ENCODE assay signal across 1 cellular context in the genomic region with DNA sequence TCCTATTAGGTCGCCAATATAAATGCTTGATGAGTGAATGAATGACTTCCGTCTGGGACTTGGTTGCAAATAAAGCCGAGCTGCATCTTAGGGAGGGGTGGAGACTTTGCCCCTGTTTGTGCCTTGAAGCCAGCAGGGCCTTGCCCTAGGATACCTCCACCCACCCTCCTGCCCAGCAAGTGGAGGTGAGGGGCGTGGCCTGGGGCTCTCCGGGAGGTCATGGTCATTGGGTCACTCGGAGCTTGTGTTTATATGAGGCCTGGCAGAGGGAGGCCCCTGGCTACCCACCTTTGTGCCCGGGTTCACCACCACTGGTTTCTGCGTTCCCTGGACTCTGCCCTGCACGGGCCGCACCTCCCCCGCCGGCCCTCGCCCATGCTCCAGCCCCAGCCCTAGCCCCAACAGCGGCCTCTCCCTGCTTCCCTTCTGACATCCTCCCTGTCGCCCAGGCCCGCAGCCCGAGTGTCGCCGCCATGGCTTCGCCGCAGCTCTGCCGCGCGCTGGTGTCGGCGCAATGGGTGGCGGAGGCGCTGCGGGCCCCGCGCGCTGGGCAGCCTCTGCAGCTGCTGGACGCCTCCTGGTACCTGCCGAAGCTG.
TF ChIP-seq lines count a peak whose summit lies in the region.

No MANE protein-coding gene starts in this region.

TF ChIP-seq in HepG2, 621 proteins besides CTCF, POLR2A, EP300 and RAD21 (continued from another document and continues in another):
- TF ChIP-seq, protein P1, sequence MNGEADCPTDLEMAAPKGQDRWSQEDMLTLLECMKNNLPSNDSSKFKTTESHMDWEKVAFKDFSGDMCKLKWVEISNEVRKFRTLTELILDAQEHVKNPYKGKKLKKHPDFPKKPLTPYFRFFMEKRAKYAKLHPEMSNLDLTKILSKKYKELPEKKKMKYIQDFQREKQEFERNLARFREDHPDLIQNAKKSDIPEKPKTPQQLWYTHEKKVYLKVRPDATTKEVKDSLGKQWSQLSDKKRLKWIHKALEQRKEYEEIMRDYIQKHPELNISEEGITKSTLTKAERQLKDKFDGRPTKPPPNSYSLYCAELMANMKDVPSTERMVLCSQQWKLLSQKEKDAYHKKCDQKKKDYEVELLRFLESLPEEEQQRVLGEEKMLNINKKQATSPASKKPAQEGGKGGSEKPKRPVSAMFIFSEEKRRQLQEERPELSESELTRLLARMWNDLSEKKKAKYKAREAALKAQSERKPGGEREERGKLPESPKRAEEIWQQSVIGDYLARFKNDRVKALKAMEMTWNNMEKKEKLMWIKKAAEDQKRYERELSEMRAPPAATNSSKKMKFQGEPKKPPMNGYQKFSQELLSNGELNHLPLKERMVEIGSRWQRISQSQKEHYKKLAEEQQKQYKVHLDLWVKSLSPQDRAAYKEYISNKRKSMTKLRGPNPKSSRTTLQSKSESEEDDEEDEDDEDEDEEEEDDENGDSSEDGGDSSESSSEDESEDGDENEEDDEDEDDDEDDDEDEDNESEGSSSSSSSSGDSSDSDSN (CRISPR knock-in tag; IDR thresholded peaks at IDR 0.05) = peak; percentile 38; the same call in 1 of the 2 replicates
- TF ChIP-seq ZMYM2 (CRISPR knock-in tag; IDR thresholded peaks at IDR 0.05) (peak; percentile 91), KDM4B (CRISPR knock-in tag; IDR thresholded peaks at IDR 0.05) (no peak), ELF3 (CRISPR knock-in tag; IDR thresholded peaks at IDR 0.05) (peak; percentile 46; the same call in 1 of the 2 replicates), ZNF136 (CRISPR knock-in tag; IDR thresholded peaks at IDR 0.05; ENCODE audit: low read depth) (no peak), ZNF557 (CRISPR knock-in tag; IDR thresholded peaks at IDR 0.05) (no peak), ZFP37 (CRISPR knock-in tag; IDR thresholded peaks at IDR 0.05; ENCODE audit: borderline replicate concordance) (no peak; the same call in 1 of the 2 replicates), SAP130 (CRISPR knock-in tag; IDR thresholded peaks at IDR 0.05; ENCODE audit: low read depth) (peak; percentile 66), ZSCAN12 (CRISPR knock-in tag; IDR thresholded peaks at IDR 0.05) (no peak), ZNF709 (CRISPR knock-in tag; IDR thresholded peaks at IDR 0.05) (no peak), JUND (CRISPR knock-in tag; IDR thresholded peaks at IDR 0.05) (no peak), POLR2AphosphoS5 (IDR thresholded peaks at IDR 0.05; ENCODE audit: low read depth, low read length) (peak; percentile 63), FOXM1 (CRISPR knock-in tag; IDR thresholded peaks at IDR 0.05) (no peak), MAFK (conservative IDR thresholded peaks at IDR 0.05 in 1 of 2, IDR thresholded peaks at IDR 0.05 in 1 of 2; ENCODE audit: low read length in 2 of 2) (no peak), ZNF383 (CRISPR knock-in tag; IDR thresholded peaks at IDR 0.05; ENCODE audit: borderline replicate concordance) (no peak), SCMH1 (CRISPR knock-in tag; IDR thresholded peaks at IDR 0.05; ENCODE audit: borderline replicate concordance) (no peak), HES4 (CRISPR knock-in tag; IDR thresholded peaks at IDR 0.05; ENCODE audit: borderline replicate concordance) (no peak), ZNF564 (CRISPR knock-in tag; IDR thresholded peaks at IDR 0.05) (no peak), ZNF883 (CRISPR knock-in tag; IDR thresholded peaks at IDR 0.05; ENCODE audit: not compliant biosample characterization) (no peak), RXRA (CRISPR knock-in tag; IDR thresholded peaks at IDR 0.05) (peak; percentile 91), TBL1XR1 (IDR thresholded peaks at IDR 0.05; ENCODE audit: borderline replicate concordance, low read length, partially characterized antibody) (peak; percentile 37), ZFAT (CRISPR knock-in tag; conservative IDR thresholded peaks at IDR 0.05) (no peak), ZBTB7B (CRISPR knock-in tag; IDR thresholded peaks at IDR 0.05) (peak; percentile 63; the same call in 1 of the 2 replicates), ZNF549 (CRISPR knock-in tag; IDR thresholded peaks at IDR 0.05) (no peak), SUZ12 (IDR thresholded peaks at IDR 0.05; ENCODE audit: low read depth, low read length) (no peak), ZNF841 (CRISPR knock-in tag; IDR thresholded peaks at IDR 0.05; ENCODE audit: borderline replicate concordance) (no peak), SATB2 (CRISPR knock-in tag; IDR thresholded peaks at IDR 0.05) (no peak), CAMTA2 (CRISPR knock-in tag; IDR thresholded peaks at IDR 0.05; ENCODE audit: borderline replicate concordance) (no peak), HNF4A (CRISPR knock-in tag; IDR thresholded peaks at IDR 0.05) (peak; percentile 95), NFIC (IDR thresholded peaks at IDR 0.05; ENCODE audit: low read length) (no peak), SMC3 (IDR thresholded peaks at IDR 0.05; ENCODE audit: low read length) (no peak), PAF1 (CRISPR knock-in tag; IDR thresholded peaks at IDR 0.05) (no peak)
- TF ChIP-seq, protein P2, sequence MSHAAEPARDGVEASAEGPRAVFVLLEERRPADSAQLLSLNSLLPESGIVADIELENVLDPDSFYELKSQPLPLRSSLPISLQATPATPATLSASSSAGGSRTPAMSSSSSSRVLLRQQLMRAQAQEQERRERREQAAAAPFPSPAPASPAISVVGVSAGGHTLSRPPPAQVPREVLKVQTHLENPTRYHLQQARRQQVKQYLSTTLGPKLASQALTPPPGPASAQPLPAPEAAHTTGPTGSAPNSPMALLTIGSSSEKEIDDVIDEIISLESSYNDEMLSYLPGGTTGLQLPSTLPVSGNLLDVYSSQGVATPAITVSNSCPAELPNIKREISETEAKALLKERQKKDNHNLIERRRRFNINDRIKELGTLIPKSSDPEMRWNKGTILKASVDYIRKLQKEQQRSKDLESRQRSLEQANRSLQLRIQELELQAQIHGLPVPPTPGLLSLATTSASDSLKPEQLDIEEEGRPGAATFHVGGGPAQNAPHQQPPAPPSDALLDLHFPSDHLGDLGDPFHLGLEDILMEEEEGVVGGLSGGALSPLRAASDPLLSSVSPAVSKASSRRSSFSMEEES (CRISPR knock-in tag; IDR thresholded peaks at IDR 0.05) = no peak
- TF ChIP-seq, protein P3, sequence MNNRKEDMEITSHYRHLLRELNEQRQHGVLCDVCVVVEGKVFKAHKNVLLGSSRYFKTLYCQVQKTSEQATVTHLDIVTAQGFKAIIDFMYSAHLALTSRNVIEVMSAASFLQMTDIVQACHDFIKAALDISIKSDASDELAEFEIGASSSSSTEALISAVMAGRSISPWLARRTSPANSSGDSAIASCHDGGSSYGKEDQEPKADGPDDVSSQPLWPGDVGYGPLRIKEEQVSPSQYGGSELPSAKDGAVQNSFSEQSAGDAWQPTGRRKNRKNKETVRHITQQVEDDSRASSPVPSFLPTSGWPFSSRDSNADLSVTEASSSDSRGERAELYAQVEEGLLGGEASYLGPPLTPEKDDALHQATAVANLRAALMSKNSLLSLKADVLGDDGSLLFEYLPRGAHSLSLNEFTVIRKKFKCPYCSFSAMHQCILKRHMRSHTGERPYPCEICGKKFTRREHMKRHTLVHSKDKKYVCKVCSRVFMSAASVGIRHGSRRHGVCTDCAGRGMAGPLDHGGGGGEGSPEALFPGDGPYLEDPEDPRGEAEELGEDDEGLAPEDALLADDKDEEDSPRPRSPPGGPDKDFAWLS (CRISPR knock-in tag; IDR thresholded peaks at IDR 0.05; ENCODE audit: borderline replicate concordance) = no peak
- TF ChIP-seq, protein P4, sequence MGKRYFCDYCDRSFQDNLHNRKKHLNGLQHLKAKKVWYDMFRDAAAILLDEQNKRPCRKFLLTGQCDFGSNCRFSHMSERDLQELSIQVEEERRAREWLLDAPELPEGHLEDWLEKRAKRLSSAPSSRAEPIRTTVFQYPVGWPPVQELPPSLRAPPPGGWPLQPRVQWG (CRISPR knock-in tag; IDR thresholded peaks at IDR 0.05; ENCODE audit: borderline replicate concordance, low read depth) = no peak
- TF ChIP-seq, protein P5, sequence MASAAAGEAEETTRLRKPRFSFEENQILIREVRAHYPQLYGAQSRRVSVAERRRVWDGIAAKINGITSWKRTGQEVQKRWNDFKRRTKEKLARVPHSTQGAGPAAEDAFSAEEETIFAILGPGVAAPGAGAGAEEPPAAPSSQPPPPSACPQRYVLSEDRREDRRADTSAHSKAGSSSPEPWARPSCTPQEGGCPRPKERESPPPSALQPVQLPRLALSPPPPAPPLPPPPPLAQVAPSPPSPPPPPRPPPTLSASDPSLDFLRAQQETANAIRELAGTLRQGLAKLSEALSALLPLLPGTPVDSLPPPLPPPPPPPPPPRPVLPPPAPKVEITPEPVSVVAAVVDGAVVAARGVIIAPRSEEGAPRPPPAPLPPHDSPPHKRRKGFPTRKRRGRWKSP (CRISPR knock-in tag; IDR thresholded peaks at IDR 0.05) = 0 out of 2 replicates have a peak, but pooled peaks have one; percentile 27
- TF ChIP-seq, protein P6, sequence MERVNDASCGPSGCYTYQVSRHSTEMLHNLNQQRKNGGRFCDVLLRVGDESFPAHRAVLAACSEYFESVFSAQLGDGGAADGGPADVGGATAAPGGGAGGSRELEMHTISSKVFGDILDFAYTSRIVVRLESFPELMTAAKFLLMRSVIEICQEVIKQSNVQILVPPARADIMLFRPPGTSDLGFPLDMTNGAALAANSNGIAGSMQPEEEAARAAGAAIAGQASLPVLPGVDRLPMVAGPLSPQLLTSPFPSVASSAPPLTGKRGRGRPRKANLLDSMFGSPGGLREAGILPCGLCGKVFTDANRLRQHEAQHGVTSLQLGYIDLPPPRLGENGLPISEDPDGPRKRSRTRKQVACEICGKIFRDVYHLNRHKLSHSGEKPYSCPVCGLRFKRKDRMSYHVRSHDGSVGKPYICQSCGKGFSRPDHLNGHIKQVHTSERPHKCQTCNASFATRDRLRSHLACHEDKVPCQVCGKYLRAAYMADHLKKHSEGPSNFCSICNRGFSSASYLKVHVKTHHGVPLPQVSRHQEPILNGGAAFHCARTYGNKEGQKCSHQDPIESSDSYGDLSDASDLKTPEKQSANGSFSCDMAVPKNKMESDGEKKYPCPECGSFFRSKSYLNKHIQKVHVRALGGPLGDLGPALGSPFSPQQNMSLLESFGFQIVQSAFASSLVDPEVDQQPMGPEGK (CRISPR knock-in tag; IDR thresholded peaks at IDR 0.05) = peak; percentile 56
- TF ChIP-seq, protein P7, sequence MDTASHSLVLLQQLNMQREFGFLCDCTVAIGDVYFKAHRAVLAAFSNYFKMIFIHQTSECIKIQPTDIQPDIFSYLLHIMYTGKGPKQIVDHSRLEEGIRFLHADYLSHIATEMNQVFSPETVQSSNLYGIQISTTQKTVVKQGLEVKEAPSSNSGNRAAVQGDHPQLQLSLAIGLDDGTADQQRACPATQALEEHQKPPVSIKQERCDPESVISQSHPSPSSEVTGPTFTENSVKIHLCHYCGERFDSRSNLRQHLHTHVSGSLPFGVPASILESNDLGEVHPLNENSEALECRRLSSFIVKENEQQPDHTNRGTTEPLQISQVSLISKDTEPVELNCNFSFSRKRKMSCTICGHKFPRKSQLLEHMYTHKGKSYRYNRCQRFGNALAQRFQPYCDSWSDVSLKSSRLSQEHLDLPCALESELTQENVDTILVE (CRISPR knock-in tag; IDR thresholded peaks at IDR 0.05) = no peak
- TF ChIP-seq, protein P8, sequence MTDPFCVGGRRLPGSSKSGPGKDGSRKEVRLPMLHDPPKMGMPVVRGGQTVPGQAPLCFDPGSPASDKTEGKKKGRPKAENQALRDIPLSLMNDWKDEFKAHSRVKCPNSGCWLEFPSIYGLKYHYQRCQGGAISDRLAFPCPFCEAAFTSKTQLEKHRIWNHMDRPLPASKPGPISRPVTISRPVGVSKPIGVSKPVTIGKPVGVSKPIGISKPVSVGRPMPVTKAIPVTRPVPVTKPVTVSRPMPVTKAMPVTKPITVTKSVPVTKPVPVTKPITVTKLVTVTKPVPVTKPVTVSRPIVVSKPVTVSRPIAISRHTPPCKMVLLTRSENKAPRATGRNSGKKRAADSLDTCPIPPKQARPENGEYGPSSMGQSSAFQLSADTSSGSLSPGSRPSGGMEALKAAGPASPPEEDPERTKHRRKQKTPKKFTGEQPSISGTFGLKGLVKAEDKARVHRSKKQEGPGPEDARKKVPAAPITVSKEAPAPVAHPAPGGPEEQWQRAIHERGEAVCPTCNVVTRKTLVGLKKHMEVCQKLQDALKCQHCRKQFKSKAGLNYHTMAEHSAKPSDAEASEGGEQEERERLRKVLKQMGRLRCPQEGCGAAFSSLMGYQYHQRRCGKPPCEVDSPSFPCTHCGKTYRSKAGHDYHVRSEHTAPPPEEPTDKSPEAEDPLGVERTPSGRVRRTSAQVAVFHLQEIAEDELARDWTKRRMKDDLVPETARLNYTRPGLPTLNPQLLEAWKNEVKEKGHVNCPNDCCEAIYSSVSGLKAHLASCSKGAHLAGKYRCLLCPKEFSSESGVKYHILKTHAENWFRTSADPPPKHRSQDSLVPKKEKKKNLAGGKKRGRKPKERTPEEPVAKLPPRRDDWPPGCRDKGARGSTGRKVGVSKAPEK (CRISPR knock-in tag; IDR thresholded peaks at IDR 0.05; ENCODE audit: borderline replicate concordance) = no peak
- TF ChIP-seq, protein P9, sequence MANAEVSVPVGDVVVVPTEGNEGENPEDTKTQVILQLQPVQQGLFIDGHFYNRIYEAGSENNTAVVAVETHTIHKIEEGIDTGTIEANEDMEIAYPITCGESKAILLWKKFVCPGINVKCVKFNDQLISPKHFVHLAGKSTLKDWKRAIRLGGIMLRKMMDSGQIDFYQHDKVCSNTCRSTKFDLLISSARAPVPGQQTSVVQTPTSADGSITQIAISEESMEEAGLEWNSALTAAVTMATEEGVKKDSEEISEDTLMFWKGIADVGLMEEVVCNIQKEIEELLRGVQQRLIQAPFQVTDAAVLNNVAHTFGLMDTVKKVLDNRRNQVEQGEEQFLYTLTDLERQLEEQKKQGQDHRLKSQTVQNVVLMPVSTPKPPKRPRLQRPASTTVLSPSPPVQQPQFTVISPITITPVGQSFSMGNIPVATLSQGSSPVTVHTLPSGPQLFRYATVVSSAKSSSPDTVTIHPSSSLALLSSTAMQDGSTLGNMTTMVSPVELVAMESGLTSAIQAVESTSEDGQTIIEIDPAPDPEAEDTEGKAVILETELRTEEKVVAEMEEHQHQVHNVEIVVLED (CRISPR knock-in tag; IDR thresholded peaks at IDR 0.05; ENCODE audit: borderline replicate concordance) = 0 out of 2 replicates have a peak, but pooled peaks have one; percentile 21
- TF ChIP-seq, protein P10, sequence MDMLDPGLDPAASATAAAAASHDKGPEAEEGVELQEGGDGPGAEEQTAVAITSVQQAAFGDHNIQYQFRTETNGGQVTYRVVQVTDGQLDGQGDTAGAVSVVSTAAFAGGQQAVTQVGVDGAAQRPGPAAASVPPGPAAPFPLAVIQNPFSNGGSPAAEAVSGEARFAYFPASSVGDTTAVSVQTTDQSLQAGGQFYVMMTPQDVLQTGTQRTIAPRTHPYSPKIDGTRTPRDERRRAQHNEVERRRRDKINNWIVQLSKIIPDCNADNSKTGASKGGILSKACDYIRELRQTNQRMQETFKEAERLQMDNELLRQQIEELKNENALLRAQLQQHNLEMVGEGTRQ (IDR thresholded peaks at IDR 0.05; ENCODE audit: low read depth, low read length) = no peak
- TF ChIP-seq, protein P10 (CRISPR knock-in tag; IDR thresholded peaks at IDR 0.05; ENCODE audit: borderline replicate concordance) = no peak
- TF ChIP-seq, protein P11, sequence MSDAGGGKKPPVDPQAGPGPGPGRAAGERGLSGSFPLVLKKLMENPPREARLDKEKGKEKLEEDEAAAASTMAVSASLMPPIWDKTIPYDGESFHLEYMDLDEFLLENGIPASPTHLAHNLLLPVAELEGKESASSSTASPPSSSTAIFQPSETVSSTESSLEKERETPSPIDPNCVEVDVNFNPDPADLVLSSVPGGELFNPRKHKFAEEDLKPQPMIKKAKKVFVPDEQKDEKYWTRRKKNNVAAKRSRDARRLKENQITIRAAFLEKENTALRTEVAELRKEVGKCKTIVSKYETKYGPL (CRISPR knock-in tag; IDR thresholded peaks at IDR 0.05) = no peak
